ENCODE assay signal across 8 cellular contexts in genomic region chr11:118908931-118909618, GRCh38. TPM values are rescaled to one million over a fixed set of nuclear protein-coding genes. Genes with fewer than 3 reads are reported as not detected.
DNase-seq lines count a peak whose midpoint lies in the region; ATAC-seq and FAIRE-seq lines count a peak whose summit lies in the region.

No MANE protein-coding gene starts in this region.

- H3K4me3 ChIP-seq in effector memory CD4-positive, alpha-beta T cell (ENCODE audit: insufficient read depth, low read depth, low read length, poor library complexity, severe bottlenecking), result no peak overlapping the region
- no peak overlapping the region for H3K4me3 ChIP-seq in thymus (ENCODE audit: low read length)

- DNase-seq in NCI-H2196 treated with DMSO at 0.1 percent for 48 hours (lab: John Stamatoyannopoulos, UW; ENCODE audit: unreplicated experiment), result peak; percentile 59
- no peak for DNase-seq in NCI-H2196 (lab: John Stamatoyannopoulos, UW; ENCODE audit: unreplicated experiment)
- DNase-seq in RCC 7860 (ENCODE audit: low spot score), result peak; percentile 74
- DNase-seq in effector memory CD4-positive, alpha-beta T cell, result no peak
- DNase-seq in medulla oblongata (ENCODE audit: extremely low spot score), result peak; percentile 60
- no peak for DNase-seq in NOMO-1 treated with DMSO at 0.1 percent for 48 hours (lab: John Stamatoyannopoulos, UW; ENCODE audit: unreplicated experiment)

- no peak for FAIRE-seq in RCC 7860 (lab: Jason Lieb, UNC)

- ATAC-seq in HG03280 (IDR thresholded peaks at IDR 0.05; ENCODE audit: unreplicated experiment), result no peak

- H3K36me3 ChIP-seq in effector memory CD4-positive, alpha-beta T cell (ENCODE audit: control insufficient read depth, insufficient read depth, low read length), result peaks cover 36% of the 10 kb centered on the region
- peaks cover 24% of the 10 kb centered on the region for H3K36me3 ChIP-seq in thymus (ENCODE audit: control insufficient read depth, insufficient read depth)

- 55% methylated on average over 17 of the region's 17 CpGs for WGBS in thymus

- H3K27me3 ChIP-seq in effector memory CD4-positive, alpha-beta T cell (replicated peaks; ENCODE audit: control insufficient read depth, insufficient read depth, low read length, poor library complexity, severe bottlenecking), result no peaks in the 10 kb centered on the region
- no peaks in the 10 kb centered on the region for H3K27me3 ChIP-seq in thymus (ENCODE audit: control insufficient read depth, insufficient read depth)

- H3K9me3 ChIP-seq in effector memory CD4-positive, alpha-beta T cell (ENCODE audit: control insufficient read depth, low read length), result no peaks in the 10 kb centered on the region
- H3K9me3 ChIP-seq in thymus (ENCODE audit: control insufficient read depth), result no peaks in the 10 kb centered on the region

- H3K4me1 ChIP-seq in effector memory CD4-positive, alpha-beta T cell (ENCODE audit: control insufficient read depth, insufficient read depth, low read length, poor library complexity, severe bottlenecking), result peaks cover 58% of the 10 kb centered on the region
- H3K4me1 ChIP-seq in thymus (ENCODE audit: control insufficient read depth, insufficient read depth, low read length), result peaks cover 51% of the 10 kb centered on the region

- H3K27ac ChIP-seq in effector memory CD4-positive, alpha-beta T cell (ENCODE audit: insufficient read depth, low read length, poor library complexity, severe bottlenecking), result peak overlapping the region; percentile 98
- peak overlapping the region; percentile 86 for H3K27ac ChIP-seq in thymus (ENCODE audit: low read depth)

RNA-seq across cellular contexts. Expression of gene BCL9L, which starts 16.7 kb away (rescaled TPM):
- 14.0 TPM for polyA plus RNA-seq in thymus

RNA-seq across cellular contexts. Expression of gene CXCR5, which starts 25.4 kb away (rescaled TPM):
- polyA plus RNA-seq in thymus, result 1.3 TPM

RNA-seq across cellular contexts. Expression of gene UPK2, which starts 47.0 kb away (rescaled TPM):
- 2.9 TPM for polyA plus RNA-seq in thymus

Comparison
In these comparisons a context has a peak if more than half of its experiments do, and no peak if none do; other contexts are left out.
1. DNase-seq: peak in NCI-H2196 treated with DMSO at 0.1 percent for 48 hours (single experiment), RCC 7860 (single experiment) and medulla oblongata (single experiment); none in NCI-H2196 (single experiment), effector memory CD4-positive, alpha-beta T cell (0 of 3) and NOMO-1 treated with DMSO at 0.1 percent for 48 hours (single experiment).